ENCODE assay signal across 8 cellular contexts in genomic region chr4:74671074-74671698, GRCh38.
DNase-seq lines count a peak whose midpoint lies in the region; ATAC-seq and TF ChIP-seq lines count a peak whose summit lies in the region.

No MANE protein-coding gene starts in this region.

- TF ChIP-seq POLR2A in gastrocnemius medialis (IDR thresholded peaks at IDR 0.05), result no peak

- H3K4me3 ChIP-seq in AG09309 (ENCODE audit: control insufficient read depth, low read depth, low read length) (no peak overlapping the region), endodermal cell (ENCODE audit: low read length) (no peak overlapping the region), gastrocnemius medialis (no peak overlapping the region)

- H3K27me3 Mint-ChIP-seq in endodermal cell (ENCODE audit: insufficient read depth), result no peaks in the 10 kb centered on the region
- peaks cover 25% of the 10 kb centered on the region for H3K27me3 Mint-ChIP-seq in neural crest cell (ENCODE audit: low read depth)

- H3K9me3 ChIP-seq in endodermal cell (ENCODE audit: control insufficient read depth, low read length), result no peaks in the 10 kb centered on the region
- H3K9me3 ChIP-seq in gastrocnemius medialis, result no peaks in the 10 kb centered on the region

- H3K27ac ChIP-seq in VCaP (no peak overlapping the region), endodermal cell (ENCODE audit: low read depth, low read length) (no peak overlapping the region), gastrocnemius medialis (no peak overlapping the region)

- TF ChIP-seq CTCF in AG09309 (IDR thresholded peaks at IDR 0.05; ENCODE audit: control insufficient read depth, insufficient read depth, low read depth, low read length, missing control alignments) (peak; percentile 70), VCaP (conservative IDR thresholded peaks at IDR 0.05) (peak; percentile 84), endodermal cell (conservative IDR thresholded peaks at IDR 0.05) (peak; percentile 89), neural crest cell (conservative IDR thresholded peaks at IDR 0.05) (peak; percentile 82), gastrocnemius medialis (IDR thresholded peaks at IDR 0.05 in 4 of 5, conservative IDR thresholded peaks at IDR 0.05 in 1 of 5) (peak in 2 of 5 experiments; percentile 11 to 18)

- intact Hi-C loops in gastrocnemius medialis (cut with DNase I; ENCODE audit: low total_unique reads), result no loop called here

- H3K9me3 Mint-ChIP-seq in endodermal cell (no peaks in the 10 kb centered on the region), neural crest cell (no peaks in the 10 kb centered on the region)

- H3K36me3 ChIP-seq in endodermal cell (ENCODE audit: control insufficient read depth, insufficient read depth, low read length) (no peaks in the 10 kb centered on the region), gastrocnemius medialis (no peaks in the 10 kb centered on the region)

- in situ Hi-C loops in gastrocnemius medialis (cut with MboI; ENCODE audit: low sequenced_read_pairs in 4 of 4), result loop anchor here in 1 of 4 donors (25.0 kb wide), 1 partner anchor 309 kb away; the partner anchor contains the start of gene EREG

- H3K4me3 Mint-ChIP-seq in endodermal cell (no peak overlapping the region), neural crest cell (no peak overlapping the region)

- peaks cover 4% of the 10 kb centered on the region for H3K4me1 ChIP-seq in endodermal cell (ENCODE audit: control insufficient read depth, insufficient read depth, low read length)
- no peaks in the 10 kb centered on the region for H3K4me1 ChIP-seq in gastrocnemius medialis

- no peak overlapping the region for H3K27ac Mint-ChIP-seq in endodermal cell
- no peak overlapping the region for H3K27ac Mint-ChIP-seq in neural crest cell (ENCODE audit: unreplicated experiment)

- WGBS in endodermal cell (ENCODE audit: insufficient coverage in 1 of 2, insufficient read length in 1 of 2), 2 experiments, result 3% methylated on average over 2 of the region's 2 CpGs; no CpG with 5 or more reads in 1 of the 2 experiments

- H3K27me3 ChIP-seq in endodermal cell (ENCODE audit: control insufficient read depth, insufficient read depth, low read length, poor library complexity, severe bottlenecking) (peaks cover 8% of the 10 kb centered on the region), gastrocnemius medialis (no peaks in the 10 kb centered on the region)

- no peak overlapping the region for H3K9ac ChIP-seq in endodermal cell (ENCODE audit: extremely low read depth, low read length, poor library complexity, severe bottlenecking)

- DNase-seq in AG09309 (ENCODE audit: low read depth), result peak; percentile 17
- DNase-seq in NCI-H2081 (lab: John Stamatoyannopoulos, UW), result peak; percentile 43 to 66
- peak; percentile 87 for DNase-seq in endodermal cell
- peak; percentile 29 for DNase-seq in neural crest cell (ENCODE audit: low read depth, low spot score)
- no peak for DNase-seq in NCI-H1048 (lab: John Stamatoyannopoulos, UW)
- no peak for DNase-seq in gastrocnemius medialis

- H3K36me3 Mint-ChIP-seq in endodermal cell (ENCODE audit: low read depth), result no peaks in the 10 kb centered on the region
- no peaks in the 10 kb centered on the region for H3K36me3 Mint-ChIP-seq in neural crest cell (ENCODE audit: low read depth)

- ATAC-seq in GM18498 (IDR thresholded peaks at IDR 0.05; ENCODE audit: unreplicated experiment), result peak; percentile 51
- no peak for ATAC-seq in gastrocnemius medialis

- H3K4me1 Mint-ChIP-seq in endodermal cell, result peaks cover 20% of the 10 kb centered on the region
- peaks cover 7% of the 10 kb centered on the region for H3K4me1 Mint-ChIP-seq in neural crest cell

Comparison
In these comparisons a context has a peak if more than half of its experiments do, and no peak if none do; other contexts are left out.
1. DNase-seq: peak in AG09309 (single experiment), NCI-H2081 (2 of 2), endodermal cell (single experiment) and neural crest cell (single experiment); none in NCI-H1048 (single experiment) and gastrocnemius medialis (0 of 2).